ENCODE assay signal across 1 cellular context in genomic region chr17:27226611-27227234, GRCh38.
TF ChIP-seq lines count a peak whose summit lies in the region.

No MANE protein-coding gene starts in this region.

TF ChIP-seq in SK-N-SH, 30 proteins besides CTCF, POLR2A, EP300 and RAD21 (continued from another document):
- TF ChIP-seq REST (IDR thresholded peaks at IDR 0.05; ENCODE audit: low read depth, low read length) (no peak), FOXJ3 (CRISPR knock-in tag; IDR thresholded peaks at IDR 0.05) (no peak), GABPA (IDR thresholded peaks at IDR 0.05; ENCODE audit: low read depth) (no peak), EZH2phosphoT487 (IDR thresholded peaks at IDR 0.05; ENCODE audit: borderline replicate concordance, low read depth) (no peak), POLR2AphosphoS5 (IDR thresholded peaks at IDR 0.05; ENCODE audit: low read depth, low read length) (no peak)
